14 cellular contexts compared by ENCODE assay signal in the genomic region with DNA sequence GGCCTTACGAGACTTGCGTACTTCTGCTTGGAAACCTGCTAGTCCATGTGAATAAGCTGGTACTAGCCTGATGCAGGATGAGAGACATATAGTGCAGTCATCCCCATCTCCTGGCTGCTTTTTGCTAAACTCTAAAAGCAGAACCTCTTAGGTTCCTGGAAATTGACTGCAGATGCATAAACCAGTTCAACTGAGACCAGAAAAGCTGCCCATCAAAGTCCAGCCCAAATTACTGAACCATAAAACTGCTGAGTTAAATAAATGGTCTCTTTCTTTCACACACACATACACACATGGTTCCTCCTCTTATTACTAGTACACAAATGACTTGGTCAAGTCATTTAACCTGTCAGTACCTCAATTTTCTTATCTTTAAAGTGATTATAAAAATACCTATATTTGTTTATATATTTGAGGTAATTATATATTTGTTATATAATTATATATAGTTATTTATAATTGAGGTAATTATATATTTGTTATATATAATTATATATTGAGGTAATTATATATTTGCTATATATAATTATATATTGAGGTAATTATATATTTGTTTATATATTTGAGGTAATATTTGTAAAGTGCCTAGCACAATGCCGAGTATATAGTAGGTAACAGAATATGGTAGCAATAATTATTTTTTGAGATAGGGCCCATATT. TPM values are rescaled to one million over a fixed set of nuclear protein-coding genes. Genes with fewer than 3 reads are reported as not detected.
DNase-seq lines count a peak whose midpoint lies in the region; ATAC-seq and TF ChIP-seq lines count a peak whose summit lies in the region.
"Had no signal": no experiment of that assay in that cellular context is flagged by ENCODE, and none has a peak within 500 bp of the region (broad histone marks: within the 10 kb centered on the region; RNA-seq: fewer than 3 reads in every experiment).

No MANE protein-coding gene starts in this region.

- H3K4me3 ChIP-seq in GM06990 (replicated peaks; ENCODE audit: low read depth, low read length) (no peak overlapping the region), heart left ventricle (no peak overlapping the region)
- H3K4me3 ChIP-seq: right atrium auricular region, SJSA1, suprapubic skin had no signal

- no peak for TF ChIP-seq POLR2A in heart left ventricle (IDR thresholded peaks at IDR 0.05)

- peaks cover 12% of the 10 kb centered on the region for H3K4me1 Mint-ChIP-seq in WTC11

- no peak for TF ChIP-seq CTCF in GM06990 (IDR thresholded peaks at IDR 0.05; ENCODE audit: insufficient read depth, low read length, poor library complexity, severe bottlenecking)
- no peak for TF ChIP-seq CTCF in WTC11 (IDR thresholded peaks at IDR 0.05)
- no peak for TF ChIP-seq CTCF in heart left ventricle (IDR thresholded peaks at IDR 0.05)

- CTCF ChIA-PET in WTC11 (lab: Charles Lee), result interaction anchor here (2.1 kb wide), 1 partner anchor 20 kb away, joined by 6 read pairs; no protein-coding TSS in a partner anchor

- WGBS in heart left ventricle, 4 donors, result 88 to 95% (median 93%) methylated on average over 3 of the region's 3 CpGs

- H3K27ac Mint-ChIP-seq in WTC11, result no peak overlapping the region

- H3K27me3 ChIP-seq in GM06990 (replicated peaks; ENCODE audit: control insufficient read depth, insufficient read depth, low read length), result no peaks in the 10 kb centered on the region
- no peaks in the 10 kb centered on the region for H3K27me3 ChIP-seq in heart left ventricle
- H3K27me3 ChIP-seq: right atrium auricular region, suprapubic skin had no signal

- H3K4me1 ChIP-seq in heart left ventricle, result no peaks in the 10 kb centered on the region
- H3K4me1 ChIP-seq: right atrium auricular region, SJSA1, suprapubic skin had no signal

- peaks cover 0 to 21% (median 0%) of the 10 kb centered on the region in 12 donors for H3K9me3 ChIP-seq in heart left ventricle
- H3K9me3 ChIP-seq: SJSA1 had no signal

- DNase-seq in GM06990 (ENCODE audit: extremely low read depth, insufficient read length) (peak; percentile 69), WTC11 (ENCODE audit: low spot score) (no peak), AG08395 (ENCODE audit: low spot score) (no peak), NCI-H1092 (lab: John Stamatoyannopoulos, UW) (no peak), heart left ventricle (no peak)
- DNase-seq: activated CD4-positive, alpha-beta T cell treated with anti-CD3 and anti-CD28 coated beads for 1 hour; NCI-H510A treated with DMSO at 0.1 percent for 48 hours had no signal

- ATAC-seq in GM19463 (IDR thresholded peaks at IDR 0.05; ENCODE audit: unreplicated experiment) (peak; percentile 57), HG03196 (IDR thresholded peaks at IDR 0.05; ENCODE audit: unreplicated experiment) (peak; percentile 56), WTC11 (no peak), GM21526 (IDR thresholded peaks at IDR 0.05; ENCODE audit: low FRiP score, unreplicated experiment) (no peak), heart left ventricle (no peak)

- intact Hi-C loops in heart left ventricle (cut with DNase I), result no loop called here

- H3K36me3 ChIP-seq in GM06990 (ENCODE audit: control insufficient read depth, insufficient read depth, low read length) (no peaks in the 10 kb centered on the region), heart left ventricle (no peaks in the 10 kb centered on the region)
- H3K36me3 ChIP-seq: right atrium auricular region, SJSA1, suprapubic skin had no signal

- H3K27ac ChIP-seq in heart left ventricle, result no peak overlapping the region
- H3K27ac ChIP-seq: epithelial cell of prostate, right atrium auricular region, SJSA1, suprapubic skin had no signal

- POLR2A ChIA-PET in WTC11 (lab: Charles Lee), result no interaction called here

- no peaks in the 10 kb centered on the region for H3K36me3 Mint-ChIP-seq in WTC11

- H3K4me3 Mint-ChIP-seq in WTC11, result no peak overlapping the region

- peaks cover 23% of the 10 kb centered on the region for H3K9me3 Mint-ChIP-seq in WTC11

- no peaks in the 10 kb centered on the region for H3K27me3 Mint-ChIP-seq in WTC11 (ENCODE audit: low read depth)

TF ChIP-seq in WTC11, 78 proteins besides CTCF, POLR2A, EP300 and RAD21:
- TF ChIP-seq FOXP4 (CRISPR knock-in tag; IDR thresholded peaks at IDR 0.05), result no peak
- TF ChIP-seq HMGA2 (CRISPR knock-in tag; IDR thresholded peaks at IDR 0.05), result peak; percentile 78
- TF ChIP-seq ZBTB21 (CRISPR knock-in tag; IDR thresholded peaks at IDR 0.05; ENCODE audit: borderline replicate concordance), result no peak
- TF ChIP-seq, protein P1, sequence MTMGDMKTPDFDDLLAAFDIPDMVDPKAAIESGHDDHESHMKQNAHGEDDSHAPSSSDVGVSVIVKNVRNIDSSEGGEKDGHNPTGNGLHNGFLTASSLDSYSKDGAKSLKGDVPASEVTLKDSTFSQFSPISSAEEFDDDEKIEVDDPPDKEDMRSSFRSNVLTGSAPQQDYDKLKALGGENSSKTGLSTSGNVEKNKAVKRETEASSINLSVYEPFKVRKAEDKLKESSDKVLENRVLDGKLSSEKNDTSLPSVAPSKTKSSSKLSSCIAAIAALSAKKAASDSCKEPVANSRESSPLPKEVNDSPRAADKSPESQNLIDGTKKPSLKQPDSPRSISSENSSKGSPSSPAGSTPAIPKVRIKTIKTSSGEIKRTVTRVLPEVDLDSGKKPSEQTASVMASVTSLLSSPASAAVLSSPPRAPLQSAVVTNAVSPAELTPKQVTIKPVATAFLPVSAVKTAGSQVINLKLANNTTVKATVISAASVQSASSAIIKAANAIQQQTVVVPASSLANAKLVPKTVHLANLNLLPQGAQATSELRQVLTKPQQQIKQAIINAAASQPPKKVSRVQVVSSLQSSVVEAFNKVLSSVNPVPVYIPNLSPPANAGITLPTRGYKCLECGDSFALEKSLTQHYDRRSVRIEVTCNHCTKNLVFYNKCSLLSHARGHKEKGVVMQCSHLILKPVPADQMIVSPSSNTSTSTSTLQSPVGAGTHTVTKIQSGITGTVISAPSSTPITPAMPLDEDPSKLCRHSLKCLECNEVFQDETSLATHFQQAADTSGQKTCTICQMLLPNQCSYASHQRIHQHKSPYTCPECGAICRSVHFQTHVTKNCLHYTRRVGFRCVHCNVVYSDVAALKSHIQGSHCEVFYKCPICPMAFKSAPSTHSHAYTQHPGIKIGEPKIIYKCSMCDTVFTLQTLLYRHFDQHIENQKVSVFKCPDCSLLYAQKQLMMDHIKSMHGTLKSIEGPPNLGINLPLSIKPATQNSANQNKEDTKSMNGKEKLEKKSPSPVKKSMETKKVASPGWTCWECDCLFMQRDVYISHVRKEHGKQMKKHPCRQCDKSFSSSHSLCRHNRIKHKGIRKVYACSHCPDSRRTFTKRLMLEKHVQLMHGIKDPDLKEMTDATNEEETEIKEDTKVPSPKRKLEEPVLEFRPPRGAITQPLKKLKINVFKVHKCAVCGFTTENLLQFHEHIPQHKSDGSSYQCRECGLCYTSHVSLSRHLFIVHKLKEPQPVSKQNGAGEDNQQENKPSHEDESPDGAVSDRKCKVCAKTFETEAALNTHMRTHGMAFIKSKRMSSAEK (CRISPR knock-in tag; IDR thresholded peaks at IDR 0.05; ENCODE audit: borderline replicate concordance), result no peak
TF ChIP-seq in WTC11: peak in this region for 1.

RNA-seq across cellular contexts. Expression of gene RABGAP1L, which starts 25.2 kb away (rescaled TPM):
- total RNA-seq in WTC11 (2021) (76.9 to 126 TPM (median 116 TPM) in 3 replicates), heart left ventricle (100 to 1,000 TPM in 4 of 9 donors, 10 to 100 TPM in 5; 66.8 to 195 (median 98.4) TPM)
- 100 to 1,000 TPM in 1 of 2 donors, 10 to 100 TPM in 1; 18.6 to 129 TPM for polyA plus RNA-seq in heart left ventricle

Comparison
In these comparisons a context has a peak if more than half of its experiments do, and no peak if none do; other contexts are left out.
1. ATAC-seq: peak in GM19463 (single experiment) and HG03196 (single experiment); none in WTC11 (single experiment), GM21526 (single experiment) and heart left ventricle (0 of 4).